8 cellular contexts compared by ENCODE assay signal in the genomic region with DNA sequence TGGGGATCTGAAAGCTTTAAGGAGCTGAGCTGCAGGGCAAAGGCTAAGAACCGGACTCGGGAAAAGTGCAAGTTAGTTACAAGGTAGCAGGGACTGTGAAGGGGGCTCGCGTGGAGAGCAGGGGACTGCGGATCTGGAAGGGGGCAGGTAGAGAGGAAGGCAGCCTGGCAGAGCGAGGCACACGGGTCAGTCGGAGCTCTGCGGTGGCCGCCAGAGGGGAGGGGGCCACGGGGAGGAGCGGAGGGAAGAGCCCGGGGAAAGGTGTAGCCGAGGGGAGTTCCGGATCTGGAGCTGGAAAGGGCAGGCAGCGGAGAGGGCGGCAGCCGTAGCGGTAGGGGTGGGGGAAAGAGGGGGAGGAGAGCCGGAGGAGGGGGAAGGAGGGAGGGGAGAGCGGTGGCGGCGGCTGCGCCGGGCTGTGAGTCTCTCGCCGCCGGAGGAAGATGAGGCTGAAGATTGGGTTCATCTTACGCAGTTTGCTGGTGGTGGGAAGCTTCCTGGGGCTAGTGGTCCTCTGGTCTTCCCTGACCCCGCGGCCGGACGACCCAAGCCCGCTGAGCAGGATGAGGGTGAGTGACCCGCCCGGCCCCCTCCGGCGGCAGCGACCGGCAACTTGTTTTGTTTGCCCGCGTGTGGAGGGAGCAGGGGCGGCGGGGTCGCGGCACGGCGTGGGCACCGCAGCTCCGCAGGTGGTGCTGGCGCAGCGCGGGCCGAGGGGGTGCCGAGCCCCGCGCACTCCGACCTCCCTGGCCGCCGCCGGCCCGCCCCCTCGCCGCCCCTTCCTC. TPM values are rescaled to one million over a fixed set of nuclear protein-coding genes. Genes with fewer than 3 reads are reported as not detected.
DNase-seq lines count a peak whose midpoint lies in the region; ATAC-seq, FAIRE-seq and TF ChIP-seq lines count a peak whose summit lies in the region.

A gene with protein sequence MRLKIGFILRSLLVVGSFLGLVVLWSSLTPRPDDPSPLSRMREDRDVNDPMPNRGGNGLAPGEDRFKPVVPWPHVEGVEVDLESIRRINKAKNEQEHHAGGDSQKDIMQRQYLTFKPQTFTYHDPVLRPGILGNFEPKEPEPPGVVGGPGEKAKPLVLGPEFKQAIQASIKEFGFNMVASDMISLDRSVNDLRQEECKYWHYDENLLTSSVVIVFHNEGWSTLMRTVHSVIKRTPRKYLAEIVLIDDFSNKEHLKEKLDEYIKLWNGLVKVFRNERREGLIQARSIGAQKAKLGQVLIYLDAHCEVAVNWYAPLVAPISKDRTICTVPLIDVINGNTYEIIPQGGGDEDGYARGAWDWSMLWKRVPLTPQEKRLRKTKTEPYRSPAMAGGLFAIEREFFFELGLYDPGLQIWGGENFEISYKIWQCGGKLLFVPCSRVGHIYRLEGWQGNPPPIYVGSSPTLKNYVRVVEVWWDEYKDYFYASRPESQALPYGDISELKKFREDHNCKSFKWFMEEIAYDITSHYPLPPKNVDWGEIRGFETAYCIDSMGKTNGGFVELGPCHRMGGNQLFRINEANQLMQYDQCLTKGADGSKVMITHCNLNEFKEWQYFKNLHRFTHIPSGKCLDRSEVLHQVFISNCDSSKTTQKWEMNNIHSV (plus strand): TSS at position 416 of the 782 bp plus-strand sequence. CDS start 25 bp downstream, at position 441.

- peak within 1 kb of the TSS; percentile 37 to 94 (median 80) for H3K27ac ChIP-seq in adrenal gland

- intact Hi-C loops in T-helper 1 cell treated with Interleukin-12 subunit alpha and Interleukin-12 subunit beta and Interleukin-4 antibody, amounts not matched to agents 30 ng/mL and 1 ng/mL, for 36 hours (cut with micrococcal nuclease), result loop anchor here (1.0 to 5.0 kb wide), 8 partner anchors 88 to 1115 kb away; a partner anchor contains a TSS
- intact Hi-C loops in adrenal gland (cut with DNase I) (no loop called here), left ventricle myocardium superior (cut with micrococcal nuclease) (no loop called here)

- DNase-seq in GM12891 (ENCODE audit: insufficient read length, low spot score) (peak; percentile 61), NCI-H1417 (lab: John Stamatoyannopoulos, UW) (peak; percentile 45 to 85 (median 75)), adrenal gland (peak; percentile 51 to 79 (median 67)), left ventricle myocardium superior (peak; percentile 72), pulmonary artery endothelial cell (ENCODE audit: low read depth, low spot score) (no peak), middle frontal gyrus (ENCODE audit: extremely low spot score, low spot score) (no peak)

- peaks cover 0 to 11% of the 10 kb centered on the region in 2 donors for H3K4me1 ChIP-seq in adrenal gland (replicated peaks in 1 of 2)

- H3K36me3 ChIP-seq in adrenal gland (replicated peaks in 1 of 2), result no peaks in the 10 kb centered on the region

- 0% methylated on average over 25 to 63 of the region's 64 CpGs for WGBS in adrenal gland, 4 donors

- ATAC-seq in HG02642 (IDR thresholded peaks at IDR 0.05; ENCODE audit: poor library complexity, unreplicated experiment), result peak; percentile 36
- peak; percentile 78 for ATAC-seq in left ventricle myocardium superior

- TF ChIP-seq CTCF in adrenal gland (IDR thresholded peaks at IDR 0.05), result no peak

- H3K27me3 ChIP-seq in adrenal gland, result no peaks in the 10 kb centered on the region

- H3K4me3 ChIP-seq in adrenal gland, result peak within 1 kb of the TSS; percentile 2 to 95 (median 72)

- TF ChIP-seq POLR2A in GM12891 (IDR thresholded peaks at IDR 0.05; ENCODE audit: low read depth, low read length) (0 out of 2 replicates have a peak, but pooled peaks have one; percentile 8), adrenal gland (IDR thresholded peaks at IDR 0.05) (no peak)

- no peak for FAIRE-seq in GM12891 (lab: Jason Lieb, UNC)

- no peaks in the 10 kb centered on the region for H3K9me3 ChIP-seq in adrenal gland (replicated peaks in 1 of 3)

TF ChIP-seq in GM12891, 5 proteins besides CTCF, POLR2A, EP300 and RAD21:
- TF ChIP-seq POU2F2 (IDR thresholded peaks at IDR 0.05; ENCODE audit: low read depth, low read length), result no peak
- TF ChIP-seq POLR2AphosphoS5 (IDR thresholded peaks at IDR 0.05; ENCODE audit: low read depth, low read length), result peak; percentile 67
- no peak for TF ChIP-seq PAX5 (IDR thresholded peaks at IDR 0.05; ENCODE audit: insufficient read depth, low read length, severe bottlenecking)

RNA-seq across cellular contexts. Expression of the gene that starts here (rescaled TPM):
- 16.5 TPM for polyA plus RNA-seq in GM12891 (2012; ENCODE audit: low read depth, missing spikeins)
- 16.5 and 18.6 TPM in 2 replicates for total RNA-seq in T-helper 1 cell treated with Interleukin-12 subunit alpha and Interleukin-12 subunit beta and Interleukin-4 antibody, amounts not matched to agents 30 ng/mL and 1 ng/mL, for 36 hours
- 10 to 100 TPM in 5 of 8 donors, 1 to 10 TPM in 3; 4.4 to 17.4 (median 10.5) TPM for total RNA-seq in adrenal gland
- polyA plus RNA-seq in adrenal gland, result 10 to 100 TPM in 1 of 3 donors, 1 to 10 TPM in 2; 7.8 to 10.2 (median 8.7) TPM
- 4.6 TPM for total RNA-seq in left ventricle myocardium superior
- total RNA-seq in pulmonary artery endothelial cell, result 42.9 and 47.4 TPM in 2 replicates

Comparison
In these comparisons a context has a peak if more than half of its experiments do, and no peak if none do; other contexts are left out.
1. DNase-seq: peak in GM12891 (single experiment), NCI-H1417 (3 of 3), adrenal gland (7 of 7) and left ventricle myocardium superior (single experiment); none in pulmonary artery endothelial cell (single experiment) and middle frontal gyrus (single experiment).